ENCODE assay signal across 25 cellular contexts in the genomic region with DNA sequence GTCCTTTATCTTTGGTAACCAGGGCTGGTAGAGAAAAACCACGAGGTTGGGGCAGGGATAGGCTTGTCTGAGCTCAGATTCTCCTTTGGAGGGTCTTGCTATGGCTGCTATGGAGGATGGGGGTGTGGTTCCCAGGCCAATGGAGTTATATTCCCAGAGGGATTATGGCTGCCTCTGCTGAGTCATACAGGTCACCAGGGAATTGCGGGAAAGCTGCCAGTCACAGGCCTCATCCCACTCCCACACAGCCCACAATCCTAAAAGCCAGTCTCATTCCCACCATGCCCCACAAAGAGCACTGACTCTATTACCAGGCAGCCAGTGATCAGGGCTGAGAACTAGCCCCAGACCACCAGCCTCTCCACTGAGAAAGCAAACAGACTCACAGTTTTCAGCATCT.
"Had no signal": no experiment of that assay in that cellular context is flagged by ENCODE, and none has a peak within 500 bp of the region (broad histone marks: within the 10 kb centered on the region; RNA-seq: fewer than 3 reads in every experiment).

No MANE protein-coding gene starts in this region.

- ATAC-seq: esophagus mucosa, left lobe of liver, right lobe of liver had no signal

- H3K9me3 ChIP-seq: ovary, right lobe of liver, thoracic aorta, uterus had no signal

- H3K4me1 ChIP-seq: right lobe of liver, uterus had no signal

- H3K27me3 ChIP-seq: ovary, right lobe of liver, uterus had no signal

- DNase-seq: activated CD4-positive, alpha-beta memory T cell treated with anti-CD3 and anti-CD28 coated beads for 36 hours; activated CD4-positive, alpha-beta T cell treated with anti-CD3 and anti-CD28 coated beads, Interleukin-2, amount 10 ng/mL, durations not matched to agents 24 days and 14 days; activated CD4-positive, CD25-positive, alpha-beta regulatory T cell treated with anti-CD3 and anti-CD28 coated beads, Interleukin-2, amount 50 U/mL, for 72 hours; activated CD8-positive, alpha-beta memory T cell treated with anti-CD3 and anti-CD28 coated beads, Interleukin-2, amount 50 U/mL, for 4 hours; activated gamma-delta T cell; activated naive CD4-positive, alpha-beta T cell treated with anti-CD3 and anti-CD28 coated beads, Interleukin-2, amount 10 ng/mL, durations not matched to agents 7 days and 5 days; activated naive CD8-positive, alpha-beta T cell treated with anti-CD3 and anti-CD28 coated beads, Interleukin-2, amount 10 ng/mL, durations not matched to agents 7 days and 5 days; activated T-cell treated with anti-CD3 and anti-CD28 coated beads, Interleukin-2, amount 50 U/mL, for 1 hour; amniotic stem cell; caudate nucleus; endodermal cell; foreskin fibroblast; head of caudate nucleus; hippocampal formation; immature natural killer cell; kidney glomerular epithelial cell; nephron progenitor cell; ovary; right lobe of liver; stimulated activated CD4-positive, alpha-beta T cell treated with anti-CD3 and anti-CD28 coated beads, Interleukin-4, amount 100 ng/mL, for 1 hour; uterus had no signal

- H3K36me3 ChIP-seq: ovary, right lobe of liver, thoracic aorta, uterus had no signal

- H3K27ac ChIP-seq: ovary, right lobe of liver, thoracic aorta, uterus had no signal

- H3K4me3 ChIP-seq: lung, ovary, right lobe of liver, thoracic aorta, uterus had no signal
